10 cellular contexts compared by ENCODE assay signal in genomic region chr4:111475001-111475400, GRCh38.
DNase-seq lines count a peak whose midpoint lies in the region; ATAC-seq and TF ChIP-seq lines count a peak whose summit lies in the region.
"Had no signal": no experiment of that assay in that cellular context is flagged by ENCODE, and none has a peak within 500 bp of the region (broad histone marks: within the 10 kb centered on the region; RNA-seq: fewer than 3 reads in every experiment).

No MANE protein-coding gene starts in this region.

- no peaks in the 10 kb centered on the region for H3K36me3 ChIP-seq in iPS DF 6.9 (ENCODE audit: control insufficient read depth, insufficient read depth, low read length)

- H3K36me3 Mint-ChIP-seq in immature natural killer cell: no peaks in the 10 kb centered on the region

- no peak overlapping the region for H3K4me3 Mint-ChIP-seq in immature natural killer cell
- H3K4me3 Mint-ChIP-seq: activated B cell treated with CpG ODN at 0.5 μM for 24 hours had no signal

- H3K9me3 Mint-ChIP-seq in immature natural killer cell: peaks cover 4 to 15% (median 10%) of the 10 kb centered on the region in 6 donors

- H3K27me3 ChIP-seq in iPS DF 6.9 (ENCODE audit: control insufficient read depth, insufficient read depth, low read length): no peaks in the 10 kb centered on the region

- H3K4me3 ChIP-seq in GM12875 (ENCODE audit: low read depth, low read length) (no peak overlapping the region), iPS DF 6.9 (ENCODE audit: low read length) (no peak overlapping the region)

- no peak overlapping the region for H3K27ac ChIP-seq in 22Rv1
- H3K27ac ChIP-seq in iPS DF 6.9 (ENCODE audit: low read length): no peak overlapping the region

- DNase-seq in SK-N-DZ (ENCODE audit: low spot score) (peak; percentile 38), iPS DF 6.9 (ENCODE audit: low read depth, low spot score) (peak; percentile 57), SIG-M5 treated with dmso at 0.1 percent for 504 hours (lab: John Stamatoyannopoulos, UW; ENCODE audit: unreplicated experiment) (no peak), NCI-H774 (lab: John Stamatoyannopoulos, UW) (no peak), immature natural killer cell (no peak)
- DNase-seq: activated B cell treated with CpG ODN at 0.5 μM for 24 hours, GF-D8 had no signal

- ATAC-seq in HG02588 (IDR thresholded peaks at IDR 0.05; ENCODE audit: unreplicated experiment): no peak

- no peak overlapping the region for H3K27ac Mint-ChIP-seq in immature natural killer cell
- H3K27ac Mint-ChIP-seq: activated B cell treated with CpG ODN at 0.5 μM for 24 hours had no signal

- peak; percentile 52 for TF ChIP-seq CTCF in 22Rv1 (IDR thresholded peaks at IDR 0.05)
- TF ChIP-seq CTCF in GM12875 (IDR thresholded peaks at IDR 0.05; ENCODE audit: borderline replicate concordance, insufficient read depth, low read depth, low read length): 0 out of 2 replicates have a peak, but pooled peaks have one; percentile 4

- WGBS in iPS DF 6.9 (ENCODE audit: insufficient coverage, insufficient read length): no CpG with 5 or more reads among the region's 5 CpGs

- H3K4me1 ChIP-seq in iPS DF 6.9 (ENCODE audit: control insufficient read depth, insufficient read depth, low read length): no peaks in the 10 kb centered on the region

- H3K9me3 ChIP-seq in iPS DF 6.9 (ENCODE audit: control insufficient read depth, insufficient read depth, low read length): no peaks in the 10 kb centered on the region

- H3K4me1 Mint-ChIP-seq in immature natural killer cell: no peaks in the 10 kb centered on the region
- H3K4me1 Mint-ChIP-seq: activated B cell treated with CpG ODN at 0.5 μM for 24 hours had no signal

- H3K27me3 Mint-ChIP-seq in immature natural killer cell (ENCODE audit: low read depth in 3 of 3): no peaks in the 10 kb centered on the region
- H3K27me3 Mint-ChIP-seq: activated B cell treated with CpG ODN at 0.5 μM for 24 hours had no signal

Comparison
In these comparisons a context has a peak if more than half of its experiments do, and no peak if none do; other contexts are left out.
1. DNase-seq: peak in SK-N-DZ (single experiment) and iPS DF 6.9 (single experiment); none in SIG-M5 treated with dmso at 0.1 percent for 504 hours (single experiment), NCI-H774 (single experiment) and immature natural killer cell (0 of 3).